In the genomic region with DNA sequence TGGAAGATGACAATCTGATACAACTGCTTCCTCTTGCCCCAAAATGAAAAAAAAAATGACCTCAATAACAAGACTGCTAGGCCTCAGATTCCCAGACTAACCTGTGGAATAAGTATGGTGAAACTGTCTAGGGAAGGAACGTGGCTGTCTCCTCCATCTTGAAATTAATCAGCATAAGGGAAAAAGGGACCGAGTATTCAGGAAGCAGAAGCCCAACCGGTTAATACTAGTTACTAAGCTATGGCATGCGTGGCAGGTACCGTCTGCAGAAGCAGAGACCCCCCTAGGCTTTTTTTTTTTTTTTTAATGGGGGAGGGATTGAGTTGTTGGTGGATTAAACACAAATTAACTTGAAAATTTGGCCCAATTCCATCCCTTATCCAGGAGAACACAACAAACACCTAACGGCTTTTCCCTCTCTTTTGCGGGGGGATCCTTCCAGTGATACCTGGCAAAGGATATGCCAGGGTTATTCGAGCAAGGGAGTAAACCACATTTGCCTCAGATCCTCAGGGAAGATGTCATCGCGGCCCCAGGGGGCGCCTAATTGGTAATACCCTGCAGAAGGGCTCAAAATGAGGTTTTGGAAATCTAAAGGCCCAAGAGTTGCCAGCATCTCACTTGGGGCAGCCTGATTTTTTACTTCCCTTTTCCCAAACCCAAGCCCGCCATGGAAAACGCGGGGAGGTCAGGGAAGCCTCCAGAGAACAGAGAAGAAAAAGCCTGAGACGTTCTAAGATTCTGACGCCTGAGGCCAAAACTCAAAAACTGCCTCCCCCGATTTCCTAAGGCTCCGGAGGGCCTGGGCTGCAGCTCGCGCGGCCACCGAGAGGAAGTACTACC, we compare ENCODE assay signal across 8 cellular contexts. TPM values are rescaled to one million over a fixed set of nuclear protein-coding genes. Genes with fewer than 3 reads are reported as not detected.
DNase-seq lines count a peak whose midpoint lies in the region; ATAC-seq and TF ChIP-seq lines count a peak whose summit lies in the region.

No MANE protein-coding gene starts in this region.

- ATAC-seq in HG03460 (IDR thresholded peaks at IDR 0.05; ENCODE audit: unreplicated experiment) (peak; percentile 3), HG03571 (IDR thresholded peaks at IDR 0.05; ENCODE audit: unreplicated experiment) (no peak)

- peaks cover 21% of the 10 kb centered on the region for H3K36me3 Mint-ChIP-seq in MCF 10A (ENCODE audit: insufficient read depth, unreplicated experiment)
- H3K36me3 Mint-ChIP-seq in stimulated activated naive CD8-positive, alpha-beta T cell treated with anti-CD3 and anti-CD28 coated beads, Interleukin-15, Interleukin-2, amounts not matched to agents 100 ng/mL and 50 ng/mL, for 24 hours (ENCODE audit: low read depth) = peaks cover 27% of the 10 kb centered on the region

- H3K4me1 ChIP-seq in OCI-LY7 (ENCODE audit: insufficient read depth, low read length, poor library complexity, severe bottlenecking) = peaks cover 18% of the 10 kb centered on the region

- H3K27me3 ChIP-seq in kidney epithelial cell (ENCODE audit: control insufficient read depth, insufficient read depth, low read length) = no peaks in the 10 kb centered on the region

- no peaks in the 10 kb centered on the region for H3K9me2 ChIP-seq in OCI-LY7 (ENCODE audit: insufficient read depth, low read length)

- peaks cover 58% of the 10 kb centered on the region for H3K79me2 ChIP-seq in OCI-LY7 (ENCODE audit: insufficient read depth, low read depth, low read length)

- H3K4me3 ChIP-seq in OCI-LY7 (ENCODE audit: low read depth, low read length, poor library complexity, severe bottlenecking) = peak overlapping the region; percentile 89
- peak overlapping the region; percentile 70 for H3K4me3 ChIP-seq in kidney epithelial cell (ENCODE audit: low read depth, low read length)

- no peaks in the 10 kb centered on the region for H3K9me3 ChIP-seq in OCI-LY7 (ENCODE audit: low read length)

- H3K4me1 Mint-ChIP-seq in MCF 10A (ENCODE audit: insufficient read depth, unreplicated experiment) = no peaks in the 10 kb centered on the region
- peaks cover 27% of the 10 kb centered on the region for H3K4me1 Mint-ChIP-seq in stimulated activated naive CD8-positive, alpha-beta T cell treated with anti-CD3 and anti-CD28 coated beads, Interleukin-15, Interleukin-2, amounts not matched to agents 100 ng/mL and 50 ng/mL, for 24 hours (ENCODE audit: low read depth)

- intact Hi-C loops in OCI-LY7 (cut with micrococcal nuclease; ENCODE audit: unreplicated experiment) = loop anchor here (5.0 kb wide), 1 partner anchor 321 kb away; no protein-coding TSS in a partner anchor
- intact Hi-C loops in MCF 10A (cut with micrococcal nuclease) = loop anchor here (10.0 kb wide), 1 partner anchor 541 kb away; the partner anchor contains the start of gene ABCB7

- H3K27ac Mint-ChIP-seq in MCF 10A (ENCODE audit: low read depth, unreplicated experiment) = peak overlapping the region; percentile 99
- H3K27ac Mint-ChIP-seq in stimulated activated naive CD8-positive, alpha-beta T cell treated with anti-CD3 and anti-CD28 coated beads, Interleukin-15, Interleukin-2, amounts not matched to agents 100 ng/mL and 50 ng/mL, for 24 hours = peak overlapping the region; percentile 98

- peak overlapping the region; percentile 97 for H3K4me3 Mint-ChIP-seq in MCF 10A (ENCODE audit: unreplicated experiment)
- H3K4me3 Mint-ChIP-seq in stimulated activated naive CD8-positive, alpha-beta T cell treated with anti-CD3 and anti-CD28 coated beads, Interleukin-15, Interleukin-2, amounts not matched to agents 100 ng/mL and 50 ng/mL, for 24 hours = peak overlapping the region; percentile 97

- peak overlapping the region; percentile 72 for H3K4me2 ChIP-seq in OCI-LY7 (ENCODE audit: low read length)

- peaks cover 32% of the 10 kb centered on the region for H3K36me3 ChIP-seq in OCI-LY7 (ENCODE audit: insufficient read depth, low read length)
- H3K36me3 ChIP-seq in kidney epithelial cell (ENCODE audit: control insufficient read depth, insufficient read depth, low read length) = no peaks in the 10 kb centered on the region

- peak overlapping the region; percentile 19; the same call in 1 of the 2 replicates for H2AFZ ChIP-seq in OCI-LY7 (ENCODE audit: low read length)

- CTCF ChIA-PET in OCI-LY7 (lab: Charles Lee; ENCODE audit: unreplicated experiment) (no interaction called here), MCF 10A (lab: Yijun Ruan, JAX) (no interaction called here)

- H3K9me3 Mint-ChIP-seq in MCF 10A (ENCODE audit: unreplicated experiment) = no peaks in the 10 kb centered on the region
- no peaks in the 10 kb centered on the region for H3K9me3 Mint-ChIP-seq in stimulated activated naive CD8-positive, alpha-beta T cell treated with anti-CD3 and anti-CD28 coated beads, Interleukin-15, Interleukin-2, amounts not matched to agents 100 ng/mL and 50 ng/mL, for 24 hours

- peaks cover 14% of the 10 kb centered on the region for H3K27me3 Mint-ChIP-seq in MCF 10A (ENCODE audit: insufficient read depth, unreplicated experiment)
- no peaks in the 10 kb centered on the region for H3K27me3 Mint-ChIP-seq in stimulated activated naive CD8-positive, alpha-beta T cell treated with anti-CD3 and anti-CD28 coated beads, Interleukin-15, Interleukin-2, amounts not matched to agents 100 ng/mL and 50 ng/mL, for 24 hours

- peak; percentile 18 for DNase-seq in DMS114 treated with DMSO at 0.1 percent for 48 hours (lab: John Stamatoyannopoulos, UW; ENCODE audit: unreplicated experiment)
- DNase-seq in OCI-LY7 (ENCODE audit: low spot score) = peak; percentile 39
- peak; percentile 37 for DNase-seq in MCF 10A (ENCODE audit: unreplicated experiment)
- no peak for DNase-seq in kidney epithelial cell (ENCODE audit: low read depth)
- DNase-seq in stimulated activated CD4-positive, alpha-beta T cell treated with anti-CD3 and anti-CD28 coated beads, Interleukin-1b, Interleukin-23, amount 100 ng/mL, for 48 hours = no peak

- peak overlapping the region; percentile 93 for H3K27ac ChIP-seq in OCI-LY7 (ENCODE audit: low read depth, low read length, poor library complexity, severe bottlenecking)

- BruUV-seq in OCI-LY7 (replicated peaks; lab: Mats Ljungman, UMichigan) = no TSS peak
- BruUV-seq in MCF 10A (replicated peaks; lab: Mats Ljungman, UMichigan) = TSS peak; percentile 65

- TF ChIP-seq CTCF in OCI-LY7 (conservative IDR thresholded peaks at IDR 0.05; ENCODE audit: low read length) (peak; percentile 40; the same call in 1 of the 2 replicates), MCF 10A (IDR thresholded peaks at IDR 0.05; ENCODE audit: unreplicated experiment) (no peak), kidney epithelial cell (IDR thresholded peaks at IDR 0.05; ENCODE audit: insufficient read depth, low read length, poor library complexity, severe bottlenecking) (peak; percentile 10)

- POLR2A ChIA-PET in OCI-LY7 (lab: Charles Lee) (interaction anchor here (0.6 kb wide), 1 partner anchor 33 kb away, joined by 3 read pairs; no protein-coding TSS in a partner anchor), MCF 10A (lab: Yijun Ruan, JAX) (interaction anchor here (0.7 to 1.5 kb wide), 4 partner anchors 9 to 321 kb away, joined by 3 to 6 read pairs (median 4); no protein-coding TSS in a partner anchor)

- no peaks in the 10 kb centered on the region; the same call in 1 of the 2 replicates for H4K20me1 ChIP-seq in OCI-LY7 (ENCODE audit: insufficient read depth, low read length)

RNA-seq across cellular contexts. Expression of gene RLIM, which starts 0.9 kb away (rescaled TPM):
- 22.7 and 23.4 TPM in 2 replicates for total RNA-seq in OCI-LY7 (2014; rRNA removed; shearing (Covaris generic))
- total RNA-seq in OCI-LY7 (2022) (30.8 and 31.7 TPM in 2 replicates), MCF 10A (2022) (57.2 and 58.4 TPM in 2 replicates), kidney epithelial cell (42.9 and 45.3 TPM in 2 replicates)

Comparison
In these comparisons a context has a peak if more than half of its experiments do, and no peak if none do; other contexts are left out.
1. DNase-seq: peak in DMS114 treated with DMSO at 0.1 percent for 48 hours (single experiment), OCI-LY7 (single experiment) and MCF 10A (single experiment); none in kidney epithelial cell (single experiment) and stimulated activated CD4-positive, alpha-beta T cell treated with anti-CD3 and anti-CD28 coated beads, Interleukin-1b, Interleukin-23, amount 100 ng/mL, for 48 hours (single experiment).